ENCODE assay signal across 8 cellular contexts in genomic region chr3:122562923-122563716, GRCh38. TPM values are rescaled to one million over a fixed set of nuclear protein-coding genes. Genes with fewer than 3 reads are reported as not detected.
DNase-seq lines count a peak whose midpoint lies in the region; ATAC-seq and TF ChIP-seq lines count a peak whose summit lies in the region.

No MANE protein-coding gene starts in this region.

- ATAC-seq in T-cell (replicated peaks in 1 of 4): no peak
- no peak for ATAC-seq in HG03045 (IDR thresholded peaks at IDR 0.05; ENCODE audit: unreplicated experiment)

- no peaks in the 10 kb centered on the region for H3K9me3 ChIP-seq in skeletal muscle satellite cell (replicated peaks; ENCODE audit: low read length)

- DNase-seq in GM12865 (ENCODE audit: low read depth) (no peak), T-cell (no peak), fibroblast of peridontal ligament (ENCODE audit: extremely low read depth) (peak; percentile 54), anterior cingulate cortex (lab: John Stamatoyannopoulos, UW) (no peak), HuH-7 (ENCODE audit: low spot score) (no peak)
- no peak for DNase-seq in central memory CD4-positive, alpha-beta T cell

- peaks cover 34% of the 10 kb centered on the region for H3K36me3 Mint-ChIP-seq in T-cell

- no peak for TF ChIP-seq CTCF in GM12865 (IDR thresholded peaks at IDR 0.05; ENCODE audit: insufficient read depth, low read depth, low read length, missing control alignments)

- no peaks in the 10 kb centered on the region for H3K9me3 Mint-ChIP-seq in T-cell

- H3K4me1 ChIP-seq in skeletal muscle satellite cell (ENCODE audit: control insufficient read depth, insufficient read depth, low read length): peaks cover 11% of the 10 kb centered on the region

- CTCF ChIA-PET in T-cell (lab: Charles Lee): interaction anchor here (3.2 to 8.0 kb wide), 2 partner anchors 116 to 117 kb away, joined by 26 to 112 read pairs; partner anchors contain the start of gene PARP14 (in 1 of the 2)

- H3K27me3 ChIP-seq in skeletal muscle satellite cell (ENCODE audit: control insufficient read depth, insufficient read depth, low read length): no peaks in the 10 kb centered on the region

- H3K4me3 ChIP-seq in GM12865 (ENCODE audit: low read depth, low read length): peak overlapping the region; percentile 85
- peak overlapping the region; percentile 89 for H3K4me3 ChIP-seq in skeletal muscle satellite cell (ENCODE audit: low read length)

- H3K4me2 ChIP-seq in skeletal muscle satellite cell (ENCODE audit: low read length): peak overlapping the region; percentile 94

- H3K27me3 Mint-ChIP-seq in T-cell: no peaks in the 10 kb centered on the region

- peak overlapping the region; percentile 93 for H3K9ac ChIP-seq in skeletal muscle satellite cell (ENCODE audit: low read depth, low read length)

- peaks cover 5% of the 10 kb centered on the region for H3K36me3 ChIP-seq in skeletal muscle satellite cell (ENCODE audit: insufficient read depth, low read length)

- peaks cover 69 to 78% (median 70%) of the 10 kb centered on the region in 3 donors for H3K4me1 Mint-ChIP-seq in T-cell

- POLR2A ChIA-PET in T-cell (lab: Charles Lee): interaction anchor here in 1 of 2 donors (0.6 kb wide), 1 partner anchor 12 kb away, joined by 6 read pairs; no protein-coding TSS in a partner anchor

- peak overlapping the region; percentile 97 to 100 for H3K27ac Mint-ChIP-seq in T-cell

- peak overlapping the region; percentile 92 to 98 (median 95) for H3K4me3 Mint-ChIP-seq in T-cell

RNA-seq across cellular contexts. Expression of gene PARP9, which starts 1.0 kb away (rescaled TPM):
- 10 to 100 TPM; 20.2 to 43.0 (median 24.3) TPM for total RNA-seq in T-cell
- total RNA-seq in skeletal muscle satellite cell (2012; rRNA removed): 9.2 and 10.4 TPM in 2 replicates

RNA-seq across cellular contexts. Expression of gene DTX3L, which starts 1.0 kb away (rescaled TPM):
- total RNA-seq in T-cell: 10 to 100 TPM; 35.1 to 56.2 (median 49.8) TPM
- 11.4 and 11.7 TPM in 2 replicates for total RNA-seq in skeletal muscle satellite cell (2012; rRNA removed)

RNA-seq across cellular contexts. Expression of gene PARP15, which starts 14.3 kb away (rescaled TPM):
- 10 to 100 TPM; 37.3 to 74.9 (median 72.5) TPM for total RNA-seq in T-cell
- 0.25 TPM in 1 of 2 replicates, not detected in the other for total RNA-seq in skeletal muscle satellite cell (2012; rRNA removed)

RNA-seq across cellular contexts. Expression of gene KPNA1, which starts 48.4 kb away (rescaled TPM):
- 10 to 100 TPM; 55.2 to 65.0 (median 57.5) TPM for total RNA-seq in T-cell
- total RNA-seq in skeletal muscle satellite cell (2012; rRNA removed): 36.0 and 38.0 TPM in 2 replicates
